ENCODE assay signal across 8 cellular contexts in genomic region chr22:42613869-42614268, GRCh38. TPM values are rescaled to one million over a fixed set of nuclear protein-coding genes. Genes with fewer than 3 reads are reported as not detected.
A peak's percentile ranks its signal among the peaks of the same experiment; 100 is the strongest.
DNase-seq lines count a peak whose midpoint lies in the region; ATAC-seq and TF ChIP-seq lines count a peak whose summit lies in the region.

No MANE protein-coding gene starts in this region.

- peak overlapping the region; percentile 77 for H3K9ac ChIP-seq in MM.1S (ENCODE audit: low read length)

- peak overlapping the region; percentile 80 for H3K4me2 ChIP-seq in MM.1S (ENCODE audit: low read depth, low read length)

- no peaks in the 10 kb centered on the region for H3K27me3 ChIP-seq in MM.1S (replicated peaks; ENCODE audit: insufficient read depth, low read length)

- no peaks in the 10 kb centered on the region; the same call in 1 of the 2 replicates for H3K36me3 ChIP-seq in MM.1S (replicated peaks; ENCODE audit: insufficient read depth, low read length)

- peaks cover 18% of the 10 kb centered on the region for H4K20me1 ChIP-seq in MM.1S (ENCODE audit: insufficient read depth, low read length)

- H3K4me1 Mint-ChIP-seq in brain (peaks cover 81% of the 10 kb centered on the region), memory B cell (peaks cover 28% of the 10 kb centered on the region), type B pancreatic cell (ENCODE audit: unreplicated experiment) (peaks cover 41% of the 10 kb centered on the region)

- H3K4me3 ChIP-seq in MM.1S (ENCODE audit: low read length) = peak overlapping the region; percentile 94

- no peaks in the 10 kb centered on the region for H3K9me3 Mint-ChIP-seq in brain
- H3K9me3 Mint-ChIP-seq in memory B cell = no peaks in the 10 kb centered on the region
- no peaks in the 10 kb centered on the region for H3K9me3 Mint-ChIP-seq in type B pancreatic cell

- TF ChIP-seq CTCF in MM.1S (IDR thresholded peaks at IDR 0.05; ENCODE audit: low read length) = no peak
- no peak for TF ChIP-seq CTCF in brain (conservative IDR thresholded peaks at IDR 0.05)
- TF ChIP-seq CTCF in type B pancreatic cell (conservative IDR thresholded peaks at IDR 0.05) = no peak

- H3F3A ChIP-seq in MM.1S (ENCODE audit: insufficient read depth, low read length) = peaks cover 16% of the 10 kb centered on the region

- H3K9me3 ChIP-seq in MM.1S (replicated peaks; ENCODE audit: insufficient read depth, low read length) = no peaks in the 10 kb centered on the region

- peaks cover 4% of the 10 kb centered on the region for H3K27me3 Mint-ChIP-seq in brain
- no peaks in the 10 kb centered on the region for H3K27me3 Mint-ChIP-seq in memory B cell
- no peaks in the 10 kb centered on the region for H3K27me3 Mint-ChIP-seq in type B pancreatic cell

- H3K9me2 ChIP-seq in MM.1S (replicated peaks; ENCODE audit: insufficient read depth, low read length) = no peaks in the 10 kb centered on the region

- peak overlapping the region; percentile 92 for H3K27ac ChIP-seq in MM.1S (ENCODE audit: low read length)

- ATAC-seq in memory B cell (ENCODE audit: low read depth) (peak; percentile 1), GM18909 (IDR thresholded peaks at IDR 0.05; ENCODE audit: poor library complexity, unreplicated experiment) (no peak)

- peaks cover 8% of the 10 kb centered on the region for H3K4me1 ChIP-seq in MM.1S (ENCODE audit: low read length)

- DNase-seq in GM03348 (ENCODE audit: low spot score) (peak; percentile 36), MM.1S (no peak), memory B cell (ENCODE audit: low spot score in 2 of 2) (no peak), type B pancreatic cell (ENCODE audit: extremely low spot score, unreplicated experiment) (no peak), putamen (ENCODE audit: low spot score) (no peak), NCI-H1092 (lab: John Stamatoyannopoulos, UW) (no peak)

- peak overlapping the region; percentile 36; the same call in 1 of the 2 replicates for H2AFZ ChIP-seq in MM.1S (ENCODE audit: low read length)

- H3K36me3 Mint-ChIP-seq in brain (peaks cover 27% of the 10 kb centered on the region), memory B cell (peaks cover 6% of the 10 kb centered on the region), type B pancreatic cell (peaks cover 9% of the 10 kb centered on the region)

- H3K27ac Mint-ChIP-seq in brain = peak overlapping the region; percentile 98 to 100 (median 99)
- peak overlapping the region; percentile 100 for H3K27ac Mint-ChIP-seq in memory B cell
- peak overlapping the region; percentile 100 for H3K27ac Mint-ChIP-seq in type B pancreatic cell

- H3K4me3 Mint-ChIP-seq in brain = peak overlapping the region; percentile 97 to 100 (median 98)
- peak overlapping the region; percentile 89 for H3K4me3 Mint-ChIP-seq in memory B cell
- H3K4me3 Mint-ChIP-seq in type B pancreatic cell = peak overlapping the region; percentile 94

- peaks cover 55% of the 10 kb centered on the region for H3K79me2 ChIP-seq in MM.1S (ENCODE audit: low read length)

RNA-seq across cellular contexts. Expression of gene POLDIP3, which starts 0.8 kb away (rescaled TPM):
- polyA plus RNA-seq in brain (ENCODE audit: insufficient read depth, low read depth, low replicate concordance) = 114 TPM
- 75.6 and 86.9 TPM in 2 replicates for total RNA-seq in type B pancreatic cell (ENCODE audit: low replicate concordance)

RNA-seq across cellular contexts. Expression of gene ATP5MGL, which starts 26.5 kb away (rescaled TPM):
- not detected for polyA plus RNA-seq in brain (ENCODE audit: insufficient read depth, low read depth, low replicate concordance)
- 0.86 and 1.1 TPM in 2 replicates for total RNA-seq in type B pancreatic cell (ENCODE audit: low replicate concordance)

RNA-seq across cellular contexts. Expression of gene CYB5R3, which starts 35.3 kb away (rescaled TPM):
- 278 TPM for polyA plus RNA-seq in brain (ENCODE audit: insufficient read depth, low read depth, low replicate concordance)
- 89.3 and 102 TPM in 2 replicates for total RNA-seq in type B pancreatic cell (ENCODE audit: low replicate concordance)
